In the genomic region with DNA sequence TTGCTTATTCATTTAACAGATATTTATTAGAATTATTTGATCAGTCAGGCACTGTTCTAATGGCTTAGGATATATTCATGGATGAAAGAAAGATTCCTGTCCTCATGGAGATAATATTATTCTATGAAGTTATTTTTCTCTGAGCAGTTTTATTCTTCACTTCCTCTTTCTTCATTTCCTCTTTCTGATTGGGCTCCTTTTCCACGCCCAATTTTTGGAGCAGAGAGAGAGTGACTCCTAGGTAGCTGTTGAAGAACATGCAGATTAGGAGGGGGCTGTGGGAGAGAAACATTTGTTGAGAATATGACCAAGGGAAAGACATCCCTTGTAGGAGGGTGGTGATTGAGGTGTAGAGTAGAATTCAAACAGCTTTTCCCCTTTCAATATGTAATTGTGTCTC, we compare ENCODE assay signal across 16 cellular contexts. TPM values are rescaled to one million over a fixed set of nuclear protein-coding genes. Genes with fewer than 3 reads are reported as not detected.
A peak's percentile ranks its signal among the peaks of the same experiment; 100 is the strongest.
DNase-seq lines count a peak whose midpoint lies in the region; ATAC-seq and TF ChIP-seq lines count a peak whose summit lies in the region.
"Had no signal": no experiment of that assay in that cellular context is flagged by ENCODE, and none has a peak within 500 bp of the region (broad histone marks: within the 10 kb centered on the region; RNA-seq: fewer than 3 reads in every experiment).

No MANE protein-coding gene starts in this region.

- no peak for TF ChIP-seq EP300 in esophagus muscularis mucosa (IDR thresholded peaks at IDR 0.05)

- H3K36me3 ChIP-seq in upper lobe of right lung (no peaks in the 10 kb centered on the region), esophagus muscularis mucosa (no peaks in the 10 kb centered on the region)
- H3K36me3 ChIP-seq: MG63 had no signal

- H3K4me1 ChIP-seq in upper lobe of right lung, result no peaks in the 10 kb centered on the region
- H3K4me1 ChIP-seq in esophagus muscularis mucosa, result peaks cover 0 to 1% (median 0%) of the 10 kb centered on the region in 4 donors

- no peak for TF ChIP-seq POLR2A in esophagus muscularis mucosa (IDR thresholded peaks at IDR 0.05; ENCODE audit: low read depth)

- no peak overlapping the region for H3K27ac ChIP-seq in upper lobe of right lung
- no peak overlapping the region for H3K27ac ChIP-seq in esophagus muscularis mucosa (replicated peaks in 1 of 4)

- intact Hi-C loops in upper lobe of right lung (cut with DNase I) (no loop called here), esophagus muscularis mucosa (cut with DNase I) (no loop called here)

- 47% methylated on average over 1 of the region's 1 CpG for WGBS in esophagus muscularis mucosa

- DNase-seq in SKM-1 treated with dmso at 0.1 percent for 144 hours (lab: John Stamatoyannopoulos, UW; ENCODE audit: unreplicated experiment) (peak; percentile 44), upper lobe of right lung (no peak), NCI-H226 (no peak), NCI-H82 treated with DMSO at 0.1 percent for 48 hours (lab: John Stamatoyannopoulos, UW; ENCODE audit: unreplicated experiment) (no peak), esophagus muscularis mucosa (ENCODE audit: extremely low spot score) (no peak)
- DNase-seq: activated T-cell treated with anti-CD3 and anti-CD28 coated beads, Interleukin-2, amount 50 U/mL, for 48 hours; amygdala; COR-L47; cortex of kidney; MG63; NCI-H510A; SHP77 treated with DMSO at 0.1 percent for 48 hours had no signal

- H3K27me3 ChIP-seq in upper lobe of right lung (no peaks in the 10 kb centered on the region), esophagus muscularis mucosa (peaks cover 0 to 8% (median 0%) of the 10 kb centered on the region in 4 donors)
- H3K27me3 ChIP-seq: MG63 had no signal

- H3K4me3 ChIP-seq in upper lobe of right lung (no peak overlapping the region), esophagus muscularis mucosa (no peak overlapping the region)
- H3K4me3 ChIP-seq: MG63 had no signal

- H3K9me3 ChIP-seq in upper lobe of right lung, result no peaks in the 10 kb centered on the region
- no peaks in the 10 kb centered on the region for H3K9me3 ChIP-seq in esophagus muscularis mucosa
- H3K9me3 ChIP-seq: MG63 had no signal

- TF ChIP-seq CTCF in upper lobe of right lung (IDR thresholded peaks at IDR 0.05) (no peak), esophagus muscularis mucosa (IDR thresholded peaks at IDR 0.05) (no peak)

- ATAC-seq in GM19463 (IDR thresholded peaks at IDR 0.05; ENCODE audit: unreplicated experiment), result peak; percentile 56
- peak; percentile 56 for ATAC-seq in HG03521 (IDR thresholded peaks at IDR 0.05; ENCODE audit: unreplicated experiment)
- ATAC-seq in upper lobe of right lung, result peak; percentile 50
- no peak for ATAC-seq in HG03097 (IDR thresholded peaks at IDR 0.05; ENCODE audit: low FRiP score, unreplicated experiment)
- ATAC-seq: activated CD4-positive, CD25-positive, alpha-beta regulatory T cell treated with anti-CD3 and anti-CD28 coated beads, Interleukin-2, amount 50 U/mL, for 24 hours had no signal

RNA-seq across cellular contexts. Expression of a gene that starts 6.0 kb away (rescaled TPM):
- total RNA-seq in upper lobe of right lung (10.9 TPM), esophagus muscularis mucosa (10 to 100 TPM; 12.3 to 15.0 (median 14.7) TPM)
